In the genomic region with DNA sequence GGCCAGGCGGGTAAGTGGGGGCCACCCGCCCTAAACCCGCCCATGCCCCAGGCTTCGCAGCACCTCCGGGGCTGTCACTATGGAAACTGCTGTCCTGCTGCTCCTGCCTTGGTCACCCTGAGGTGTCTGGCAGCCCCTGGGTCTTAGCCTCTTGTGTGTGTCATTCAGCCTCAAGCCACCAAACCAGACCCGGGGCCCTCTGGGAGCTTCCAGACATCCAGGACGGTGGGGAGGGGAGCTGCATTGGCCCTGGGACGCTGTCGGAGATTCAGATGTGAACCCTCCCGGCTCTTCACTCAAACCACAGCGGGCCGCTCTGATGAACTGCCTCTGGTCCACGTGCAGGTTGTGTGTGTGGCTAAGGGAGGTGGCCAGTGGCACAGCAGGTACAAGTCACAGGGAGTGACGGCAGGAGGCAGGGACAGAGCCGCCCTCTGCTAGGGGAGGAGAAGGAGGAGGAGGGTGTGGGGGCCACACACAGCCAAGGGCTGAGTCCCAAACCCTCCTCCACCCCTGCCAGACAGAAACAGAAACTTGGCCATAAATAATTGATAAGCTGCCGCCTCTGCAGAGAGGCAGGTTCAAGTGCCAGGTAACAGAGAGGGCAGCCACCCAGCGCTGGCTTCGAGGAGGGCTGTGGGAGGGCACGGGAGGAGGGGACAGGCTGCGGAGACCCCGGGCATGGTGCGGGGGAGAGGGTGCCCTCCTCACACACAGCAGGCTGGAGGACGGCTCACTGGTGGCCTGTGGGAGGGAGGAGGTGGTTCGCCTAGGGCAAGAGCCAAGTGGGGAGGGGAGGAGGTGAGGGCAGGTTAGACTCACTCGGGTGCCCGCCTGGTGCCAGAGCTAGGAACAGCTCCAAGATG, we compare ENCODE assay signal across 17 cellular contexts. TPM values are rescaled to one million over a fixed set of nuclear protein-coding genes. Genes with fewer than 3 reads are reported as not detected.
DNase-seq lines count a peak whose midpoint lies in the region; ATAC-seq and TF ChIP-seq lines count a peak whose summit lies in the region.
"Had no signal": no experiment of that assay in that cellular context is flagged by ENCODE, and none has a peak within 500 bp of the region (broad histone marks: within the 10 kb centered on the region; RNA-seq: fewer than 3 reads in every experiment).

No MANE protein-coding gene starts in this region.

- no peak for TF ChIP-seq RAD21 in SK-N-SH (IDR thresholded peaks at IDR 0.05; ENCODE audit: low read length)

- ATAC-seq in SK-N-SH treated with all-trans-retinoic acid at 6 μM for 48 hours = no peak
- peak in 3 of 4 donors; percentile 22 to 52 (median 25) for ATAC-seq in right lobe of liver
- ATAC-seq: left cardiac atrium had no signal

- 81% methylated on average over 19 of the region's 26 CpGs for WGBS in SK-N-SH (ENCODE audit: low lambda C conversion rate)
- 38% methylated on average over 5 of the region's 26 CpGs for WGBS in right lobe of liver (ENCODE audit: insufficient coverage, low coverage, low lambda C conversion rate, missing lambda C conversion rate)
- WGBS in urinary bladder = 54% methylated on average over 26 of the region's 26 CpGs

- CTCF ChIA-PET in SK-N-SH (lab: Yijun Ruan, JAX) (interaction anchor here (1.5 to 13.8 kb wide), 6 partner anchors 68 to 190 kb away, joined by 3 to 146 read pairs (median 8); a partner anchor contains a TSS), RWPE1 (lab: Yijun Ruan, JAX) (interaction anchor here (0.6 to 1.0 kb wide), 3 partner anchors 8 to 562 kb away, joined by 4 read pairs; a partner anchor contains a TSS)

- intact Hi-C loops in right lobe of liver (cut with DNase I) = loop anchor here (10.0 kb wide), 2 partner anchors 160 to 170 kb away; no protein-coding TSS in a partner anchor
- intact Hi-C loops in ascending aorta (cut with DNase I) = no loop called here

- H3K79me2 ChIP-seq in SK-N-SH (ENCODE audit: insufficient read depth) = no peaks in the 10 kb centered on the region

- no peak overlapping the region for H3K4me2 ChIP-seq in SK-N-SH
- H3K4me2 ChIP-seq: neural progenitor cell had no signal

- no peak overlapping the region for H3K27ac ChIP-seq in SK-N-SH (ENCODE audit: low read depth in 2 of 2, low read length in 1 of 2)
- peak overlapping the region; percentile 96 for H3K27ac ChIP-seq in RWPE1
- H3K27ac ChIP-seq in right lobe of liver = no peak overlapping the region
- peak overlapping the region; percentile 14 for H3K27ac ChIP-seq in urinary bladder (ENCODE audit: low read depth)
- no peak overlapping the region for H3K27ac ChIP-seq in ascending aorta
- H3K27ac ChIP-seq in brain microvascular endothelial cell = no peak overlapping the region
- H3K27ac ChIP-seq: neural progenitor cell had no signal

- H3F3A ChIP-seq in SK-N-SH (replicated peaks; ENCODE audit: insufficient read depth) = no peaks in the 10 kb centered on the region

- TF ChIP-seq CTCF in SK-N-SH (IDR thresholded peaks at IDR 0.05) (no peak), RWPE1 (conservative IDR thresholded peaks at IDR 0.05; ENCODE audit: low read depth) (no peak), right lobe of liver (IDR thresholded peaks at IDR 0.05) (no peak), ascending aorta (IDR thresholded peaks at IDR 0.05) (no peak), brain microvascular endothelial cell (IDR thresholded peaks at IDR 0.05; ENCODE audit: low read depth, low read length, missing control alignments) (no peak)

- H3K36me3 ChIP-seq in SK-N-SH (replicated peaks in 1 of 2; ENCODE audit: control insufficient read depth in 1 of 2, insufficient read depth in 2 of 2, low read length in 1 of 2) = no peaks in the 10 kb centered on the region
- H3K36me3 ChIP-seq in right lobe of liver = no peaks in the 10 kb centered on the region
- no peaks in the 10 kb centered on the region for H3K36me3 ChIP-seq in urinary bladder (ENCODE audit: insufficient read depth)
- no peaks in the 10 kb centered on the region for H3K36me3 ChIP-seq in ascending aorta
- no peaks in the 10 kb centered on the region for H3K36me3 ChIP-seq in brain microvascular endothelial cell (replicated peaks)
- H3K36me3 ChIP-seq: neural progenitor cell had no signal

- no peaks in the 10 kb centered on the region for H3K27me3 ChIP-seq in SK-N-SH (ENCODE audit: insufficient read depth)
- no peaks in the 10 kb centered on the region for H3K27me3 ChIP-seq in right lobe of liver
- H3K27me3 ChIP-seq in ascending aorta = no peaks in the 10 kb centered on the region
- no peaks in the 10 kb centered on the region for H3K27me3 ChIP-seq in brain microvascular endothelial cell (replicated peaks)
- H3K27me3 ChIP-seq: neural progenitor cell had no signal

- no peak for TF ChIP-seq POLR2A in right lobe of liver (IDR thresholded peaks at IDR 0.05)

- POLR2A ChIA-PET in SK-N-SH (lab: Yijun Ruan, JAX) (interaction anchor here (1.4 kb wide), 1 partner anchor 53 kb away, joined by 4 read pairs; a partner anchor contains a TSS), RWPE1 (lab: Yijun Ruan, JAX; ENCODE audit: low non-redundant PET) (no interaction called here)

- H4K20me1 ChIP-seq in SK-N-SH (ENCODE audit: insufficient read depth) = no peaks in the 10 kb centered on the region

- TF ChIP-seq EP300 in SK-N-SH (IDR thresholded peaks at IDR 0.05; ENCODE audit: borderline replicate concordance in 1 of 2, low read depth in 1 of 2, low read length in 1 of 2) = no peak

- peaks cover 7 to 23% of the 10 kb centered on the region in 2 experiments; a peak in 3 of 4 replicates for H3K4me1 ChIP-seq in SK-N-SH (ENCODE audit: control insufficient read depth in 1 of 2, insufficient read depth in 2 of 2, low read depth in 1 of 2, low read length in 1 of 2)
- peaks cover 0 to 5% (median 3%) of the 10 kb centered on the region in 4 donors for H3K4me1 ChIP-seq in right lobe of liver
- no peaks in the 10 kb centered on the region for H3K4me1 ChIP-seq in urinary bladder (ENCODE audit: insufficient read depth)
- H3K4me1 ChIP-seq in ascending aorta = peaks cover 0 to 5% of the 10 kb centered on the region in 2 donors

- peak; percentile 33 for DNase-seq in SK-N-SH
- no peak for DNase-seq in RWPE1 (ENCODE audit: low spot score)
- DNase-seq in right lobe of liver = peak in 2 of 3 donors; percentile 59 to 87
- no peak for DNase-seq in ascending aorta (ENCODE audit: low spot score in 2 of 2)
- DNase-seq in stimulated activated CD4-positive, alpha-beta T cell treated with anti-CD3 and anti-CD28 coated beads, Interleukin-4, amount 100 ng/mL, for 4 hours = no peak
- DNase-seq in brain microvascular endothelial cell = no peak
- DNase-seq: activated CD4-positive, alpha-beta T cell treated with anti-CD3 and anti-CD28 coated beads, Interleukin-2, amount 50 U/mL, for 48 hours; activated gamma-delta T cell; glutamatergic neuron; HFFc6; left cardiac atrium; NCI-H1048 had no signal

- H3K9ac ChIP-seq in SK-N-SH = no peak overlapping the region
- H3K9ac ChIP-seq: neural progenitor cell had no signal

- in situ Hi-C loops in brain microvascular endothelial cell (cut with HindIII; ENCODE audit: low pct_ligation_motif_present, low sequenced_read_pairs) = no loop called here

- no peaks in the 10 kb centered on the region for H3K9me2 ChIP-seq in SK-N-SH

- H2AFZ ChIP-seq in SK-N-SH (ENCODE audit: low read depth) = no peak overlapping the region
- H2AFZ ChIP-seq: neural progenitor cell had no signal

- H3K4me3 ChIP-seq in SK-N-SH (ENCODE audit: low read depth in 2 of 2, low read length in 1 of 2) (no peak overlapping the region), right lobe of liver (no peak overlapping the region), urinary bladder (ENCODE audit: low read depth, low read length) (no peak overlapping the region), ascending aorta (peak overlapping the region in 1 of 2 donors; percentile 4), brain microvascular endothelial cell (ENCODE audit: low read depth, low read length) (no peak overlapping the region)
- H3K4me3 ChIP-seq: neural progenitor cell had no signal

- H3K9me3 ChIP-seq in SK-N-SH (no peaks in the 10 kb centered on the region), right lobe of liver (no peaks in the 10 kb centered on the region), ascending aorta (no peaks in the 10 kb centered on the region)

TF ChIP-seq in SK-N-SH, 30 proteins besides CTCF, POLR2A, EP300 and RAD21 (continues in another document):
- TF ChIP-seq YY1 (IDR thresholded peaks at IDR 0.05; ENCODE audit: low read depth) = no peak
- TF ChIP-seq TAF1 (IDR thresholded peaks at IDR 0.05; ENCODE audit: borderline replicate concordance, low read depth, low read length) = no peak
- TF ChIP-seq, protein P1, sequence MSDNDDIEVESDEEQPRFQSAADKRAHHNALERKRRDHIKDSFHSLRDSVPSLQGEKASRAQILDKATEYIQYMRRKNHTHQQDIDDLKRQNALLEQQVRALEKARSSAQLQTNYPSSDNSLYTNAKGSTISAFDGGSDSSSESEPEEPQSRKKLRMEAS (IDR thresholded peaks at IDR 0.05; ENCODE audit: low read depth) = no peak

RNA-seq across cellular contexts. Expression of a gene that starts 8.0 kb away (rescaled TPM):
- polyA plus RNA-seq in SK-N-SH (2012; rRNA removed) = 0.53 and 0.57 TPM in 2 replicates
- 0.63 and 0.71 TPM in 2 replicates for polyA plus RNA-seq in SK-N-SH (2012; cell fraction: cytosol; rRNA removed)
- 1.7 and 4.4 TPM in 2 replicates for polyA plus RNA-seq in SK-N-SH (2012; cell fraction: nucleus; rRNA removed)
- not detected for total RNA-seq in right lobe of liver
- total RNA-seq in urinary bladder = not detected
- 0.57 TPM for polyA plus RNA-seq in urinary bladder
- not detected for total RNA-seq in ascending aorta
- total RNA-seq: skeletal muscle tissue had no signal

RNA-seq across cellular contexts. Expression of a gene that starts 21.0 kb away (rescaled TPM):
- 1.5 and 1.8 TPM in 2 replicates for polyA plus RNA-seq in SK-N-SH (2012; rRNA removed)
- 0.51 and 0.89 TPM in 2 replicates for polyA plus RNA-seq in SK-N-SH (2012; cell fraction: cytosol; rRNA removed)
- 5.1 and 5.3 TPM in 2 replicates for polyA plus RNA-seq in SK-N-SH (2012; cell fraction: nucleus; rRNA removed)
- total RNA-seq in right lobe of liver = 1 to 10 TPM in 4 of 6 experiments, under 1 TPM in 2; 0.34 to 3.7 (median 1.2) TPM
- total RNA-seq in urinary bladder = 2.0 TPM
- 2.2 TPM for polyA plus RNA-seq in urinary bladder
- total RNA-seq in ascending aorta = not detected

RNA-seq across cellular contexts. Expression of a gene that starts 21.0 kb away (rescaled TPM):
- polyA plus RNA-seq in SK-N-SH (2012; rRNA removed) = 18.7 and 24.2 TPM in 2 replicates
- 8.1 and 13.2 TPM in 2 replicates for polyA plus RNA-seq in SK-N-SH (2012; cell fraction: cytosol; rRNA removed)
- polyA plus RNA-seq in SK-N-SH (2012; cell fraction: nucleus; rRNA removed) = 97.6 and 109 TPM in 2 replicates
- total RNA-seq in right lobe of liver = 10 to 100 TPM; 16.5 to 29.8 (median 18.1) TPM
- total RNA-seq in urinary bladder = 7.3 TPM
- 25.8 TPM for polyA plus RNA-seq in urinary bladder
- total RNA-seq in ascending aorta = 128 TPM

RNA-seq across cellular contexts. Expression of a gene that starts 53.3 kb away (rescaled TPM):
- polyA plus RNA-seq in SK-N-SH (2012; rRNA removed) (4.2 and 7.5 TPM in 2 replicates), urinary bladder (2.4 TPM)
- polyA plus RNA-seq in SK-N-SH (2012; cell fraction: cytosol; rRNA removed) = 5.1 and 7.2 TPM in 2 replicates
- 11.8 and 14.5 TPM in 2 replicates for polyA plus RNA-seq in SK-N-SH (2012; cell fraction: nucleus; rRNA removed)
- total RNA-seq in right lobe of liver (under 1 TPM in 2 of 6 experiments, not detected in 4; 0.19 to 0.33 TPM), urinary bladder (0.21 TPM), ascending aorta (12.9 TPM)
- total RNA-seq: A673, skeletal muscle tissue had no signal

Comparison
In these comparisons a context has a peak if more than half of its experiments do, and no peak if none do; other contexts are left out.
1. DNase-seq: peak in SK-N-SH (single experiment) and right lobe of liver (2 of 3); none in RWPE1 (single experiment), ascending aorta (0 of 2), stimulated activated CD4-positive, alpha-beta T cell treated with anti-CD3 and anti-CD28 coated beads, Interleukin-4, amount 100 ng/mL, for 4 hours (0 of 2) and brain microvascular endothelial cell (single experiment).
2. H3K27ac ChIP-seq: peak in RWPE1 (single experiment) and urinary bladder (single experiment); none in SK-N-SH (0 of 2), right lobe of liver (0 of 3), ascending aorta (0 of 2) and brain microvascular endothelial cell (single experiment).